In genomic region chr7:44368455-44368854, GRCh38 we compare ENCODE assay signal across 30 cellular contexts. TPM values are rescaled to one million over a fixed set of nuclear protein-coding genes. Genes with fewer than 3 reads are reported as not detected.
"Had no signal": no experiment of that assay in that cellular context is flagged by ENCODE, and none has a peak within 500 bp of the region (broad histone marks: within the 10 kb centered on the region; RNA-seq: fewer than 3 reads in every experiment).

No MANE protein-coding gene starts in this region.

- H3K9me3 ChIP-seq: esophagus squamous epithelium, pancreas, prostate gland, suprapubic skin had no signal

- H3K36me3 ChIP-seq: esophagus squamous epithelium, pancreas, prostate gland, suprapubic skin, tibial artery had no signal

- H3K4me2 ChIP-seq: smooth muscle cell had no signal

- ATAC-seq: activated CD8-positive, alpha-beta memory T cell treated with anti-CD3 and anti-CD28 coated beads, Interleukin-2, amount 10 ng/mL, durations not matched to agents 7 days and 5 days; activated CD8-positive, alpha-beta T cell treated with anti-CD3 and anti-CD28 coated beads, Interleukin-2, amount 10 ng/mL, durations not matched to agents 7 days and 5 days; left colon; naive thymus-derived CD8-positive, alpha-beta T cell; pancreas; sciatic nerve; stimulated activated memory B cell treated with anti-CD40 and anti-IgM and Interleukin-4, amounts not matched to agents 10 μg/mL and 1 μg/mL and 100 μg/mL, for 72 hours; T-helper 17 cell had no signal

- H3K27ac ChIP-seq: epithelial cell of prostate, esophagus squamous epithelium, pancreas, prostate gland, suprapubic skin, tibial artery had no signal

- H3K4me3 ChIP-seq: esophagus squamous epithelium, pancreas, prostate gland, smooth muscle cell, suprapubic skin, tibial artery had no signal

- H3K27me3 ChIP-seq: pancreas had no signal

- FAIRE-seq: colon, endometrium, frontal cortex, pancreas had no signal

- H3K4me1 ChIP-seq: esophagus squamous epithelium, pancreas, prostate gland, suprapubic skin, tibial artery had no signal

- DNase-seq: activated CD4-positive, alpha-beta T cell treated with anti-CD3 and anti-CD28 coated beads, Interleukin-2, amount 10 ng/mL, durations not matched to agents 24 days and 14 days; activated CD4-positive, CD25-positive, alpha-beta regulatory T cell treated with anti-CD3 and anti-CD28 coated beads, Interleukin-2, amount 50 U/mL, for 72 hours; activated CD8-positive, alpha-beta memory T cell treated with anti-CD3 and anti-CD28 coated beads, Interleukin-2, amount 10 ng/mL, durations not matched to agents 7 days and 5 days; activated CD8-positive, alpha-beta T cell treated with anti-CD3 and anti-CD28 coated beads, Interleukin-2, amount 10 ng/mL, durations not matched to agents 7 days and 5 days; activated effector memory CD4-positive, alpha-beta T cell treated with Interleukin-2 at 50 U/mL for 16 hours; activated naive CD4-positive, alpha-beta T cell treated with Interleukin-2 at 50 U/mL for 16 hours; anterior cingulate cortex; effector CD8-positive, alpha-beta T cell; esophagus squamous epithelium; left colon; mammary epithelial cell; naive thymus-derived CD8-positive, alpha-beta T cell; nucleus accumbens; pancreas; retina; stimulated activated CD4-positive, alpha-beta T cell treated with anti-CD3 and anti-CD28 coated beads, Interleukin-1b, Interleukin-23, amount 100 ng/mL, for 48 hours; stimulated activated CD4-positive, alpha-beta T cell treated with anti-CD3 and anti-CD28 coated beads, Interleukin-4, amount 100 ng/mL, for 4 hours; stimulated activated CD8-positive, alpha-beta memory T cell treated with anti-CD3 and anti-CD28 coated beads, Interleukin-4, amount 100 ng/mL, for 48 hours; T-helper 17 cell; tibial artery had no signal

RNA-seq across cellular contexts. Expression of gene CAMK2B, which starts 43.1 kb away (rescaled TPM):
- total RNA-seq: activated CD8-positive, alpha-beta T cell treated with anti-CD3 and anti-CD28 coated beads, Interleukin-2, amount 10 ng/mL, durations not matched to agents 7 days and 5 days; naive thymus-derived CD8-positive, alpha-beta T cell; smooth muscle cell; ureter had no signal
- polyA plus RNA-seq: naive thymus-derived CD8-positive, alpha-beta T cell; smooth muscle cell had no signal
